21 cellular contexts compared by ENCODE assay signal in the genomic region with DNA sequence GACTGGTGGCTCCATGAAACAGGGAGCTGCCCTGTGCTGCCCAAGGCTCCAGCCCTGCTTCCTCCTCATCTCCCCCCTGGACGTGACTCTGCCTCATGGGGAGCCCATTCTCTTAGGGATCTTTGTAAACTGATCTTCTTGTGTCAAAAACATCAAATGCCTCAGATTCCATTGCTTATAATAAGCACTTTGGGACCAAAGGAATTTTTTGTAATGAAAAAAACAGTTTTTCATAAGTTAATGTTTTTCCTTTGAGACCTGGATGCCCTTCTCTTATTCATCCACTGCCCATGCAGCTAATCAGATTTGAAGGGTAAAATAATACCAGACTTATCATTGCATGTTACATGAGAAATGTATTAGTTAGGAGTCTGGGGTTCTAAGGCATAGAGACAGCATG. TPM values are rescaled to one million over a fixed set of nuclear protein-coding genes. Genes with fewer than 3 reads are reported as not detected.
DNase-seq lines count a peak whose midpoint lies in the region; ATAC-seq, FAIRE-seq and TF ChIP-seq lines count a peak whose summit lies in the region.
"Had no signal": no experiment of that assay in that cellular context is flagged by ENCODE, and none has a peak within 500 bp of the region (broad histone marks: within the 10 kb centered on the region; RNA-seq: fewer than 3 reads in every experiment).

No MANE protein-coding gene starts in this region.

- peak overlapping the region; percentile 60 for H2AK5ac ChIP-seq in mesenchymal stem cell (ENCODE audit: low read length, severe bottlenecking)

- peaks cover 68% of the 10 kb centered on the region for H3K79me2 ChIP-seq in astrocyte (ENCODE audit: insufficient read depth, low read length)

- no peak overlapping the region for H2BK12ac ChIP-seq in mesenchymal stem cell (ENCODE audit: low read length in 2 of 2)

- H2AFZ ChIP-seq in astrocyte (ENCODE audit: low read depth, low read length) (no peak overlapping the region), mesenchymal stem cell (ENCODE audit: low read depth, low read length) (no peak overlapping the region)
- H2AFZ ChIP-seq: GM23248 had no signal

- no peak overlapping the region for H3K23ac ChIP-seq in mesenchymal stem cell (ENCODE audit: low read length in 2 of 2)

- POLR2A ChIA-PET in AG04449 (lab: Yijun Ruan, JAX) = no interaction called here

- H3K14ac ChIP-seq in mesenchymal stem cell (ENCODE audit: low read length in 2 of 2) = no peak overlapping the region

- 80% methylated on average over 1 of the region's 1 CpG for WGBS in mesenchymal stem cell

- ATAC-seq in HG02610 (IDR thresholded peaks at IDR 0.05; ENCODE audit: unreplicated experiment) (no peak), GM18868 (IDR thresholded peaks at IDR 0.05; ENCODE audit: unreplicated experiment) (no peak)

- TF ChIP-seq CTCF in AG04449 (IDR thresholded peaks at IDR 0.05; ENCODE audit: insufficient read depth, low read length, missing control alignments) (no peak), astrocyte (IDR thresholded peaks at IDR 0.05; ENCODE audit: insufficient read depth, low read depth, low read length) (no peak)

- no peak overlapping the region for H3K4ac ChIP-seq in mesenchymal stem cell (ENCODE audit: low read depth in 1 of 2, low read length in 2 of 2)

- H4K20me1 ChIP-seq in astrocyte (ENCODE audit: insufficient read depth, low read length) = peaks cover 22% of the 10 kb centered on the region

- H3K9ac ChIP-seq in astrocyte (ENCODE audit: low read length) = no peak overlapping the region
- no peak overlapping the region for H3K9ac ChIP-seq in mesenchymal stem cell (ENCODE audit: low read length)
- H3K9ac ChIP-seq: GM23248 had no signal

- peak overlapping the region; percentile 6 for H3K27ac Mint-ChIP-seq in astrocyte (ENCODE audit: unreplicated experiment)

- no peak overlapping the region for H2BK15ac ChIP-seq in mesenchymal stem cell (ENCODE audit: low read depth, poor library complexity, severe bottlenecking)

- no peak overlapping the region for H2BK120ac ChIP-seq in mesenchymal stem cell (ENCODE audit: low read depth, low read length)

- no peaks in the 10 kb centered on the region for H3K9me3 Mint-ChIP-seq in astrocyte (ENCODE audit: unreplicated experiment)

- H4K8ac ChIP-seq in mesenchymal stem cell (ENCODE audit: low read length) = no peak overlapping the region

- peaks cover 10% of the 10 kb centered on the region for H3K79me1 ChIP-seq in mesenchymal stem cell (replicated peaks; ENCODE audit: low read length, poor library complexity, severe bottlenecking)

- H3K36me3 ChIP-seq in astrocyte (ENCODE audit: insufficient read depth, low read length) = no peaks in the 10 kb centered on the region
- H3K36me3 ChIP-seq in mesenchymal stem cell (ENCODE audit: control insufficient read depth in 1 of 2, insufficient read depth in 2 of 2, low read depth in 1 of 2, low read length in 2 of 2) = no peaks in the 10 kb centered on the region
- H3K36me3 ChIP-seq: SJSA1 had no signal

- no peak for FAIRE-seq in astrocyte (lab: Jason Lieb, UNC)
- FAIRE-seq: G401.6, GM12892 had no signal

- H3K18ac ChIP-seq in mesenchymal stem cell (ENCODE audit: low read depth in 1 of 2, low read length in 2 of 2) = peak overlapping the region in 1 of 2 experiments; percentile 54

- H3K4me1 Mint-ChIP-seq in astrocyte (ENCODE audit: low read depth, unreplicated experiment) = peaks cover 15% of the 10 kb centered on the region

- no peak overlapping the region for H3K4me3 Mint-ChIP-seq in astrocyte (ENCODE audit: unreplicated experiment)

- no peak overlapping the region for H4K91ac ChIP-seq in mesenchymal stem cell (ENCODE audit: low read length)

- CTCF ChIA-PET in AG04449 (lab: Yijun Ruan, JAX) = interaction anchor here (0.9 to 7.4 kb wide), 8 partner anchors 12 to 396 kb away, joined by 3 to 44 read pairs (median 4); no protein-coding TSS in a partner anchor

- H3K27me3 ChIP-seq in astrocyte (ENCODE audit: insufficient read depth, low read length) = no peaks in the 10 kb centered on the region
- no peaks in the 10 kb centered on the region for H3K27me3 ChIP-seq in mesenchymal stem cell (ENCODE audit: control insufficient read depth in 1 of 2, insufficient read depth in 1 of 2, low read length in 2 of 2)
- H3K27me3 ChIP-seq: SJSA1 had no signal

- no peak overlapping the region for H3K4me3 ChIP-seq in AG04449 (ENCODE audit: low read depth, low read length)
- H3K4me3 ChIP-seq in astrocyte (ENCODE audit: insufficient read depth, low read depth, low read length) = no peak overlapping the region
- H3K4me3 ChIP-seq in mesenchymal stem cell (ENCODE audit: insufficient read depth in 1 of 2, low read depth in 1 of 2, low read length in 2 of 2) = no peak overlapping the region
- H3K4me3 ChIP-seq: GM23248, SJSA1 had no signal

- H3K36me3 Mint-ChIP-seq in astrocyte (ENCODE audit: low read depth, unreplicated experiment) = peaks cover 4% of the 10 kb centered on the region

- peak overlapping the region; percentile 42 for H3K4me2 ChIP-seq in astrocyte (ENCODE audit: low read length)
- H3K4me2 ChIP-seq in mesenchymal stem cell (ENCODE audit: low read length, poor library complexity, severe bottlenecking) = peak overlapping the region; percentile 26

- H3K9me3 ChIP-seq in astrocyte (ENCODE audit: insufficient read depth, low read depth, low read length) (no peaks in the 10 kb centered on the region), mesenchymal stem cell (ENCODE audit: control insufficient read depth, low read length) (no peaks in the 10 kb centered on the region)
- H3K9me3 ChIP-seq: SJSA1 had no signal

- no peak overlapping the region for H2BK5ac ChIP-seq in mesenchymal stem cell (ENCODE audit: low read depth, low read length, poor library complexity, severe bottlenecking)

- peaks cover 26% of the 10 kb centered on the region for H3K4me1 ChIP-seq in astrocyte (ENCODE audit: insufficient read depth, low read length)
- peaks cover 4% of the 10 kb centered on the region for H3K4me1 ChIP-seq in mesenchymal stem cell (ENCODE audit: control insufficient read depth, insufficient read depth, low read depth, low read length)

- H3K27ac ChIP-seq in astrocyte (ENCODE audit: low read depth, low read length) = no peak overlapping the region
- peak overlapping the region; percentile 63 for H3K27ac ChIP-seq in mesenchymal stem cell (ENCODE audit: low read length, poor library complexity, severe bottlenecking)
- H3K27ac ChIP-seq: 22Rv1, C4-2B, GM23248, SJSA1 had no signal

- DNase-seq in AG04449 (ENCODE audit: low read depth, low spot score) = peak; percentile 37
- peak; percentile 69 for DNase-seq in HS-27A (ENCODE audit: low read depth)
- DNase-seq in astrocyte (ENCODE audit: low read depth) = peak; percentile 69
- no peak for DNase-seq in mesenchymal stem cell
- no peak for DNase-seq in NCI-H187 treated with DMSO at 0.1 percent for 48 hours (lab: John Stamatoyannopoulos, UW)
- no peak for DNase-seq in KG1 (lab: John Stamatoyannopoulos, UW)
- DNase-seq: DMS53; GM23248; NCI-H1048; NCI-H146; NCI-H226; NCI-H526 treated with DMSO at 0.1 percent for 48 hours; NK-92 treated with Interleukin-12 subunit alpha and Interleukin-12 subunit beta, amount 100 ng/mL, for 24 hours; OCI-M1 had no signal

- H3K27me3 Mint-ChIP-seq in astrocyte (ENCODE audit: low read depth, unreplicated experiment) = no peaks in the 10 kb centered on the region

RNA-seq across cellular contexts. Expression of gene PALM2AKAP2, which starts 41.7 kb away (rescaled TPM):
- 58.1 and 61.3 TPM in 2 replicates for total RNA-seq in astrocyte
- polyA plus RNA-seq in mesenchymal stem cell (2013, experiment 1 of 2) = 11.3 TPM
- polyA plus RNA-seq in mesenchymal stem cell (2013, experiment 2 of 2) = 10.8 TPM

Comparison
In these comparisons a context has a peak if more than half of its experiments do, and no peak if none do; other contexts are left out.
1. DNase-seq: peak in AG04449 (single experiment), HS-27A (single experiment) and astrocyte (single experiment); none in mesenchymal stem cell (single experiment), NCI-H187 treated with DMSO at 0.1 percent for 48 hours (single experiment) and KG1 (single experiment).